Comparison of ENCODE assay signal across 8 cellular contexts in the genomic region with DNA sequence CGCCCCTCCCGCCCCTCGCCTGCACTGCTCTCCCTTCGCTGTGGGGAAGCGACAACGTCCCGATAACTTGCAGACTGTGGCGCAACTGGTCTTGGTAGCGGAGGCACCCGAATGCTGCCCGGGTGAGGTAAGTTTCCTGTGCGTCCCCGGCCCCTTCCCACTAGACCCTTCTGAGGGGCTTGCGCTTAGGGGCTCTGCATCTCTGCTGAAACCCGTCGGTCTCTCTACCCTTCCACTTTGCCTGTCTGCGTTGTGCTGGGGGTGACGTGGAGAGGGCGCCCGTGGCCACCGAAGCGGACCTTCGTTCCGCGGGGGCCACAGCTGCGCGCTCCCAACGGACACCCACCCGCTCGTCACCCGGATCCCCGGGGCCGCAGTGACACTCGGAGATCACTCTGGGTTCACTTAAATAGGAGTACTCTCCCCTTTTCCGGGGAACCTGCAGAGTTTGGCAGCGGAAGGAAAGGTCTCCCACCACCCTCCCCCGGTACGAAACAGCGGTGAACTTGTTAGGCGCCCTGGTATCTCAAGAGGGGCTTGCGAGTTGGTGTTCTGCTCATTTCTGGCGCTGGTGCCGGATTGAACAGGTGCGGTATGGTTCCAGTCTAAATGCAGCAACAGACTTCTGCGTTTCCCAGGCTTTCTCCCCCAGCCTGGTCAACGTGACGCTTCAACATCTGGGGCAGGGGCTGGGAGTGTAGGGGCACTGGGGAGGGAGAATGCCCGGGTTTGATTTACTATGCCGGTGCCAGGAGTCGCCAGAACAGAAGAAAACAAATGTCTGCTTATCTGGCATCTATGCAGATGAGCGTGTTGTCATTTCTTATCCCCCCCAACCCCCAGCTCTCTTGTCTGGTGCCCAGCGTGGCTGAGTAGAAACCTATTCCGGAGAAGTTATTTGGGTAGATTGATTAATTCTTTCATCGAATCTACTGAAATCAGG. TPM values are rescaled to one million over a fixed set of nuclear protein-coding genes. Genes with fewer than 3 reads are reported as not detected.
A peak's percentile ranks its signal among the peaks of the same experiment; 100 is the strongest.
DNase-seq lines count a peak whose midpoint lies in the region; ATAC-seq, FAIRE-seq and TF ChIP-seq lines count a peak whose summit lies in the region.

No MANE protein-coding gene starts in this region.

- peak overlapping the region; percentile 20 for H3K4me3 ChIP-seq in fibroblast of mammary gland (ENCODE audit: control insufficient read depth, low read depth, low read length)

- FAIRE-seq in HTR-8/SVneo (lab: Jason Lieb, UNC) = no peak

- H3K4me3 Mint-ChIP-seq in T-helper 2 cell treated with Interferon-gamma antibody and Interleukin-4, amounts not matched to agents 5 μg/mL and 100 μg/mL, for 36 hours = peak overlapping the region; percentile 95
- H3K4me3 Mint-ChIP-seq in neural crest cell = peak overlapping the region; percentile 95

- TF ChIP-seq CTCF in fibroblast of mammary gland (conservative IDR thresholded peaks at IDR 0.05; ENCODE audit: control insufficient read depth, insufficient read depth, low read depth, low read length) = no peak
- TF ChIP-seq CTCF in neural crest cell (conservative IDR thresholded peaks at IDR 0.05) = no peak

- peaks cover 35% of the 10 kb centered on the region for H3K4me1 Mint-ChIP-seq in T-helper 2 cell treated with Interferon-gamma antibody and Interleukin-4, amounts not matched to agents 5 μg/mL and 100 μg/mL, for 36 hours (ENCODE audit: low read depth)
- peaks cover 33% of the 10 kb centered on the region for H3K4me1 Mint-ChIP-seq in neural crest cell

- peak overlapping the region; percentile 86 for H3K27ac Mint-ChIP-seq in T-helper 2 cell treated with Interferon-gamma antibody and Interleukin-4, amounts not matched to agents 5 μg/mL and 100 μg/mL, for 36 hours
- H3K27ac Mint-ChIP-seq in neural crest cell (ENCODE audit: unreplicated experiment) = no peak overlapping the region

- H3K27me3 Mint-ChIP-seq in T-helper 2 cell treated with Interferon-gamma antibody and Interleukin-4, amounts not matched to agents 5 μg/mL and 100 μg/mL, for 36 hours (ENCODE audit: low read depth) = peaks cover 41% of the 10 kb centered on the region
- H3K27me3 Mint-ChIP-seq in neural crest cell (ENCODE audit: low read depth) = peaks cover 77% of the 10 kb centered on the region

- no peaks in the 10 kb centered on the region for H3K36me3 Mint-ChIP-seq in T-helper 2 cell treated with Interferon-gamma antibody and Interleukin-4, amounts not matched to agents 5 μg/mL and 100 μg/mL, for 36 hours (ENCODE audit: low read depth)
- no peaks in the 10 kb centered on the region for H3K36me3 Mint-ChIP-seq in neural crest cell (ENCODE audit: low read depth)

- ATAC-seq in GM18498 (IDR thresholded peaks at IDR 0.05; ENCODE audit: unreplicated experiment) (peak; percentile 20), HG03196 (IDR thresholded peaks at IDR 0.05; ENCODE audit: unreplicated experiment) (peak; percentile 12)

- DNase-seq in 8988T = peak; percentile 39
- no peak for DNase-seq in T-helper 2 cell treated with Interferon-gamma antibody and Interleukin-4, amounts not matched to agents 5 μg/mL and 100 μg/mL, for 36 hours (ENCODE audit: low spot score)
- no peak for DNase-seq in fibroblast of mammary gland (ENCODE audit: low read depth)
- DNase-seq in neural crest cell (ENCODE audit: low read depth, low spot score) = peak; percentile 22
- no peak for DNase-seq in cortex of kidney (lab: John Stamatoyannopoulos, UW)
- no peak for DNase-seq in HTR-8/SVneo (ENCODE audit: insufficient read length, low spot score)

- H3K9me3 Mint-ChIP-seq in T-helper 2 cell treated with Interferon-gamma antibody and Interleukin-4, amounts not matched to agents 5 μg/mL and 100 μg/mL, for 36 hours = no peaks in the 10 kb centered on the region
- no peaks in the 10 kb centered on the region for H3K9me3 Mint-ChIP-seq in neural crest cell

RNA-seq across cellular contexts. Expression of gene PIP5K1B, which starts 0.9 kb away (rescaled TPM):
- 5.9 and 6.5 TPM in 2 replicates for total RNA-seq in neural crest cell

Comparison
In these comparisons a context has a peak if more than half of its experiments do, and no peak if none do; other contexts are left out.
1. DNase-seq: peak in 8988T (single experiment) and neural crest cell (single experiment); none in T-helper 2 cell treated with Interferon-gamma antibody and Interleukin-4, amounts not matched to agents 5 μg/mL and 100 μg/mL, for 36 hours (single experiment), fibroblast of mammary gland (single experiment), cortex of kidney (single experiment) and HTR-8/SVneo (single experiment).